Comparison of ENCODE assay signal across 17 cellular contexts in the genomic region with DNA sequence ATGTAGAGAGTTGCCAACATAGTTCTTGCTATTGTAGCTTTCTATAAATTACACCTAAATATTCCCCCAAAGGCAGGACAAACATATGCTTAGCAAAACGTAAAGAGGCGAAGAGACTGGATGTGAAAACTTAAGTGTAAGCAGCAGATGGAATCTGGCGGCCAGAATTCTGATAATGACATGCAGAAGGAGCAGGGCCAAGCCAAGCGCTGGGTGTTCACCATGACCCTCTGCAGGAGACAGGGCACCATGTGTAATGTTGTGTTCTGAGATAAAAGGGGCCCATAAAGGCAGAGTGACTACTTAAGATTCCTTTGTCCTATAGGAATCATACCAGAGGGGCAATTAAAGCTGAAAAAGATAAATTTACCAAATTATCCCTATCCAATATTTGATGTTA.
A peak's percentile ranks its signal among the peaks of the same experiment; 100 is the strongest.
DNase-seq lines count a peak whose midpoint lies in the region; ATAC-seq and TF ChIP-seq lines count a peak whose summit lies in the region.
"Had no signal": no experiment of that assay in that cellular context is flagged by ENCODE, and none has a peak within 500 bp of the region (broad histone marks: within the 10 kb centered on the region; RNA-seq: fewer than 3 reads in every experiment).

No MANE protein-coding gene starts in this region.

- H3K4me3 Mint-ChIP-seq in mesothelial cell of epicardium (no peak overlapping the region), osteocyte (ENCODE audit: unreplicated experiment) (no peak overlapping the region)
- H3K4me3 Mint-ChIP-seq: CD4-positive, CD25-positive, alpha-beta regulatory T cell; HFFc6 had no signal

- no peak overlapping the region for H3K4me3 ChIP-seq in HFF-Myc (replicated peaks; ENCODE audit: low read depth, low read length)
- H3K4me3 ChIP-seq: BLaER1 treated with 17β-estradiol and CSF1 and Interleukin-3, amounts not matched to agents 10 nM and 100 nM; HAP-1 had no signal

- H3K27ac Mint-ChIP-seq in mesothelial cell of epicardium = peak overlapping the region; percentile 66
- peak overlapping the region; percentile 36 for H3K27ac Mint-ChIP-seq in osteocyte (ENCODE audit: unreplicated experiment)
- H3K27ac Mint-ChIP-seq: HFFc6 had no signal

- ATAC-seq in HG02642 (IDR thresholded peaks at IDR 0.05; ENCODE audit: poor library complexity, unreplicated experiment) (no peak), HG02973 (IDR thresholded peaks at IDR 0.05; ENCODE audit: unreplicated experiment) (no peak), GM19023 (IDR thresholded peaks at IDR 0.05; ENCODE audit: unreplicated experiment) (no peak)

- peak; percentile 31 for DNase-seq in HFF-Myc (ENCODE audit: extremely low read depth, low read depth)
- DNase-seq in astrocyte of the hippocampus (ENCODE audit: low read depth, low spot score) = peak; percentile 10
- no peak for DNase-seq in mesothelial cell of epicardium (ENCODE audit: low spot score in 2 of 2, unreplicated experiment in 2 of 2)
- no peak for DNase-seq in osteocyte (ENCODE audit: extremely low spot score, unreplicated experiment)
- DNase-seq in retina = no peak
- DNase-seq: ACHN; CD4-positive, CD25-positive, alpha-beta regulatory T cell; DMS153; DMS79 treated with DMSO at 0.1 percent for 48 hours; GDM1; HFFc6; KBM-7 had no signal

- TF ChIP-seq CTCF in HFF-Myc (IDR thresholded peaks at IDR 0.05; ENCODE audit: low read depth, low read length, missing control alignments) = no peak
- no peak for TF ChIP-seq CTCF in mesothelial cell of epicardium (IDR thresholded peaks at IDR 0.05; ENCODE audit: unreplicated experiment)
- TF ChIP-seq CTCF in osteocyte (IDR thresholded peaks at IDR 0.05) = no peak

- no peaks in the 10 kb centered on the region for H3K27me3 Mint-ChIP-seq in mesothelial cell of epicardium (ENCODE audit: low read depth)
- no peaks in the 10 kb centered on the region for H3K27me3 Mint-ChIP-seq in osteocyte (ENCODE audit: unreplicated experiment)
- H3K27me3 Mint-ChIP-seq: CD4-positive, CD25-positive, alpha-beta regulatory T cell had no signal

- H3K36me3 Mint-ChIP-seq in mesothelial cell of epicardium = no peaks in the 10 kb centered on the region
- no peaks in the 10 kb centered on the region for H3K36me3 Mint-ChIP-seq in osteocyte (ENCODE audit: unreplicated experiment)
- H3K36me3 Mint-ChIP-seq: CD4-positive, CD25-positive, alpha-beta regulatory T cell had no signal

- H3K4me1 Mint-ChIP-seq in mesothelial cell of epicardium = peaks cover 33% of the 10 kb centered on the region
- H3K4me1 Mint-ChIP-seq in osteocyte (ENCODE audit: unreplicated experiment) = peaks cover 31% of the 10 kb centered on the region
- H3K4me1 Mint-ChIP-seq: CD4-positive, CD25-positive, alpha-beta regulatory T cell had no signal

- H3K9me3 Mint-ChIP-seq in mesothelial cell of epicardium (peaks cover 4% of the 10 kb centered on the region), osteocyte (ENCODE audit: unreplicated experiment) (no peaks in the 10 kb centered on the region)

Comparison
In these comparisons a context has a peak if more than half of its experiments do, and no peak if none do; other contexts are left out.
1. DNase-seq: peak in HFF-Myc (single experiment) and astrocyte of the hippocampus (single experiment); none in mesothelial cell of epicardium (0 of 2), osteocyte (single experiment) and retina (single experiment).